In genomic region chr5:111461261-111461671, GRCh38 we compare ENCODE assay signal across 8 cellular contexts. TPM values are rescaled to one million over a fixed set of nuclear protein-coding genes. Genes with fewer than 3 reads are reported as not detected.
DNase-seq lines count a peak whose midpoint lies in the region; ATAC-seq, FAIRE-seq and TF ChIP-seq lines count a peak whose summit lies in the region.

No MANE protein-coding gene starts in this region.

- peaks cover 3% of the 10 kb centered on the region for H3K4me1 ChIP-seq in keratinocyte (ENCODE audit: control insufficient read depth, extremely low read depth, insufficient read depth, low read length)

- ATAC-seq in GM18519 (IDR thresholded peaks at IDR 0.05; ENCODE audit: low FRiP score, unreplicated experiment): no peak
- no peak for ATAC-seq in natural killer cell treated with Interleukin-12 subunit alpha and Interleukin-12 subunit beta and Interleukin-15 and Interleukin-18, amount 100 ng/mL, for 72 hours

- no peaks in the 10 kb centered on the region for H4K20me1 ChIP-seq in keratinocyte (ENCODE audit: control insufficient read depth, extremely low read depth, insufficient read depth, low read length)

- POLR2A ChIA-PET in HEK293T (lab: Yijun Ruan, JAX): no interaction called here

- no peaks in the 10 kb centered on the region for H3K27me3 ChIP-seq in keratinocyte (ENCODE audit: control insufficient read depth, extremely low read depth, insufficient read depth, low read length)

- H3K9me1 ChIP-seq in keratinocyte (ENCODE audit: control insufficient read depth, extremely low read depth, insufficient read depth, low read length): no peaks in the 10 kb centered on the region

- H3K9me3 ChIP-seq in keratinocyte (ENCODE audit: control insufficient read depth, low read depth, low read length): no peaks in the 10 kb centered on the region

- H3K9me3 Mint-ChIP-seq in natural killer cell treated with Interleukin-12 subunit alpha and Interleukin-12 subunit beta and Interleukin-15 and Interleukin-18, amount 100 ng/mL, for 72 hours: peaks cover 3% of the 10 kb centered on the region

- DNase-seq in DMS114 treated with DMSO at 0.1 percent for 48 hours (lab: John Stamatoyannopoulos, UW; ENCODE audit: unreplicated experiment): peak; percentile 17
- DNase-seq in HEK293T (ENCODE audit: extremely low spot score): peak; percentile 35
- peak; percentile 58 for DNase-seq in SW480 (ENCODE audit: low spot score)
- DNase-seq in keratinocyte (ENCODE audit: low read depth, low spot score): no peak
- DNase-seq in AML-193 (lab: John Stamatoyannopoulos, UW): no peak
- DNase-seq in natural killer cell treated with Interleukin-12 subunit alpha and Interleukin-12 subunit beta and Interleukin-15 and Interleukin-18, amount 100 ng/mL, for 72 hours (ENCODE audit: low spot score): no peak
- DNase-seq in 8988T: no peak

- H3K27ac Mint-ChIP-seq in natural killer cell treated with Interleukin-12 subunit alpha and Interleukin-12 subunit beta and Interleukin-15 and Interleukin-18, amount 100 ng/mL, for 72 hours: no peak overlapping the region

- H2AFZ ChIP-seq in keratinocyte (ENCODE audit: control insufficient read depth, low read length): no peak overlapping the region

- no peaks in the 10 kb centered on the region for H3K36me3 Mint-ChIP-seq in natural killer cell treated with Interleukin-12 subunit alpha and Interleukin-12 subunit beta and Interleukin-15 and Interleukin-18, amount 100 ng/mL, for 72 hours

- H3K27ac ChIP-seq in keratinocyte (ENCODE audit: control insufficient read depth, insufficient read depth, low read length): no peak overlapping the region

- dilution Hi-C loops in keratinocyte (cut with MboI; ENCODE audit: extremely low pct_ligation_motif_present, low sequenced_read_pairs): no loop called here

- H3K4me3 ChIP-seq in keratinocyte (ENCODE audit: control insufficient read depth in 2 of 3, extremely low read depth in 1 of 3, insufficient read depth in 2 of 3, low read depth in 1 of 3, low read length in 3 of 3): no peak overlapping the region

- no peak overlapping the region for H3K4me2 ChIP-seq in keratinocyte (ENCODE audit: control insufficient read depth, extremely low read depth, insufficient read depth, low read depth, low read length)

- peak; percentile 69 to 90 (median 86) for TF ChIP-seq CTCF in keratinocyte (optimal IDR thresholded peaks at IDR 0.05 in 1 of 3, IDR thresholded peaks at IDR 0.05 in 1 of 3, conservative IDR thresholded peaks at IDR 0.05 in 1 of 3; ENCODE audit: extremely low read depth in 1 of 3, insufficient read depth in 2 of 3, low read length in 3 of 3)

- no peak overlapping the region for H3K9ac ChIP-seq in keratinocyte (ENCODE audit: control insufficient read depth, extremely low read depth, insufficient read depth, low read length)

- no peak overlapping the region for H3K4me3 Mint-ChIP-seq in natural killer cell treated with Interleukin-12 subunit alpha and Interleukin-12 subunit beta and Interleukin-15 and Interleukin-18, amount 100 ng/mL, for 72 hours

- H3K79me2 ChIP-seq in keratinocyte (ENCODE audit: control insufficient read depth, insufficient read depth, low read length): no peaks in the 10 kb centered on the region

- peak; percentile 76 for FAIRE-seq in keratinocyte (lab: Jason Lieb, UNC)

- no peaks in the 10 kb centered on the region for H3K4me1 Mint-ChIP-seq in natural killer cell treated with Interleukin-12 subunit alpha and Interleukin-12 subunit beta and Interleukin-15 and Interleukin-18, amount 100 ng/mL, for 72 hours (ENCODE audit: low read depth in 2 of 2)

- CTCF ChIA-PET in HEK293T (lab: Yijun Ruan, JAX): no interaction called here

- H3K27me3 Mint-ChIP-seq in natural killer cell treated with Interleukin-12 subunit alpha and Interleukin-12 subunit beta and Interleukin-15 and Interleukin-18, amount 100 ng/mL, for 72 hours: peaks cover 20 to 33% of the 10 kb centered on the region in 2 donors

- H3K36me3 ChIP-seq in keratinocyte (ENCODE audit: control insufficient read depth in 2 of 2, extremely low read depth in 1 of 2, insufficient read depth in 2 of 2, low read length in 2 of 2): no peaks in the 10 kb centered on the region

TF ChIP-seq in HEK293T, 16 proteins besides CTCF, POLR2A, EP300 and RAD21:
- TF ChIP-seq L3MBTL2 (conservative IDR thresholded peaks at IDR 0.05) (no peak), ZNF384 (IDR thresholded peaks at IDR 0.05) (no peak), ARNT (IDR thresholded peaks at IDR 0.05) (no peak), ELF4 (IDR thresholded peaks at IDR 0.05) (no peak), SUZ12 (IDR thresholded peaks at IDR 0.05) (no peak)

RNA-seq across cellular contexts. Expression of gene STARD4, which starts 51.1 kb away (rescaled TPM):
- polyA plus RNA-seq in keratinocyte: 45.3 to 86.4 TPM (median 60.1 TPM) in 3 replicates
- polyA plus RNA-seq in keratinocyte (2011; ENCODE audit: low read depth): 13.3 TPM
- polyA plus RNA-seq in keratinocyte (2011; cell fraction: cytosol; rRNA removed): 28.3 and 50.0 TPM in 2 replicates
- 64.2 and 94.2 TPM in 2 replicates for polyA plus RNA-seq in keratinocyte (2011; cell fraction: nucleus; rRNA removed)
- 25.0 and 51.5 TPM in 2 replicates for polyA plus RNA-seq in keratinocyte (2012; ENCODE audit: low replicate concordance)
- 30.2 to 59.1 TPM (median 34.4 TPM) in 3 replicates for polyA minus RNA-seq in keratinocyte
- polyA minus RNA-seq in keratinocyte (2011; cell fraction: cytosol; rRNA and poly(A)+ RNA removed): 51.8 TPM
- 39.8 and 57.6 TPM in 2 replicates for polyA minus RNA-seq in keratinocyte (2011; cell fraction: nucleus; rRNA and poly(A)+ RNA removed)
- total RNA-seq in natural killer cell treated with Interleukin-12 subunit alpha and Interleukin-12 subunit beta and Interleukin-15 and Interleukin-18, amount 100 ng/mL, for 72 hours: 100 to 1,000 TPM in 1 of 2 donors, 10 to 100 TPM in 1; 41.6 to 102 TPM

Comparison
In these comparisons a context has a peak if more than half of its experiments do, and no peak if none do; other contexts are left out.
1. DNase-seq: peak in DMS114 treated with DMSO at 0.1 percent for 48 hours (single experiment), HEK293T (single experiment) and SW480 (single experiment); none in keratinocyte (single experiment), AML-193 (0 of 2), natural killer cell treated with Interleukin-12 subunit alpha and Interleukin-12 subunit beta and Interleukin-15 and Interleukin-18, amount 100 ng/mL, for 72 hours (single experiment) and 8988T (single experiment).